In genomic region chr16:8963825-8964441, GRCh38 we compare ENCODE assay signal across 8 cellular contexts. TPM values are rescaled to one million over a fixed set of nuclear protein-coding genes. Genes with fewer than 3 reads are reported as not detected.
DNase-seq lines count a peak whose midpoint lies in the region; ATAC-seq and TF ChIP-seq lines count a peak whose summit lies in the region.

TSS of gene USP7 (minus strand) at chr16:8963906. CDS start at chr16:8963285, 621 bp downstream.

- H3K4me2 ChIP-seq in KMS-11, result peak within 1 kb of the TSS; percentile 98
- H3K4me2 ChIP-seq in fibroblast of lung (ENCODE audit: extremely low read depth, insufficient read depth, low read length), result peak within 1 kb of the TSS; percentile 97

- H3K36me3 ChIP-seq in KMS-11 (ENCODE audit: insufficient read depth), result no peaks in the 10 kb centered on the region
- H3K36me3 ChIP-seq in fibroblast of lung (ENCODE audit: control insufficient read depth, insufficient read depth, low read length), result no peaks in the 10 kb centered on the region

- H4K20me1 ChIP-seq in KMS-11 (ENCODE audit: insufficient read depth) (peaks cover 33% of the 10 kb centered on the region), fibroblast of lung (ENCODE audit: control insufficient read depth, extremely low read depth, insufficient read depth, low read length) (peaks cover 3% of the 10 kb centered on the region)

- peaks cover 41% of the 10 kb centered on the region for H3K4me1 Mint-ChIP-seq in activated T-helper 1 cell treated with anti-CD3 and anti-CD28 coated beads, Interleukin-12 subunit alpha, Interleukin-12 subunit beta, Interleukin-2, Interleukin-4 antibody, amounts not matched to agents 30 ng/mL and 10 ng/mL and 1 ng/mL, durations not matched to agents 14 hours and 24 hours and 36 hours (ENCODE audit: low read depth)
- H3K4me1 Mint-ChIP-seq in natural killer cell, result peaks cover 36 to 44% of the 10 kb centered on the region in 2 donors

- peaks cover 20% of the 10 kb centered on the region for H3K27me3 Mint-ChIP-seq in activated T-helper 1 cell treated with anti-CD3 and anti-CD28 coated beads, Interleukin-12 subunit alpha, Interleukin-12 subunit beta, Interleukin-2, Interleukin-4 antibody, amounts not matched to agents 30 ng/mL and 10 ng/mL and 1 ng/mL, durations not matched to agents 14 hours and 24 hours and 36 hours (ENCODE audit: insufficient read depth)
- no peaks in the 10 kb centered on the region for H3K27me3 Mint-ChIP-seq in natural killer cell (ENCODE audit: low read depth in 2 of 2)

- H3K4me3 ChIP-seq in KMS-11 (IDR thresholded peaks at IDR 0.05; ENCODE audit: insufficient read depth, low read depth, low read length) (no peak within 1 kb of the TSS), fibroblast of lung (replicated peaks in 1 of 4; ENCODE audit: control extremely low read depth in 1 of 4, insufficient read depth in 1 of 4, low read depth in 3 of 4, low read length in 4 of 4) (peak within 1 kb of the TSS; percentile 82 to 93 (median 89))

- TF ChIP-seq CTCF in KMS-11 (conservative IDR thresholded peaks at IDR 0.05; ENCODE audit: low read depth, low read length) (no peak), fibroblast of lung (conservative IDR thresholded peaks at IDR 0.05 in 1 of 2, IDR thresholded peaks at IDR 0.05 in 1 of 2; ENCODE audit: low read depth in 1 of 2, low read length in 2 of 2) (no peak), natural killer cell (IDR thresholded peaks at IDR 0.05) (no peak)

- H3K9me3 Mint-ChIP-seq in activated T-helper 1 cell treated with anti-CD3 and anti-CD28 coated beads, Interleukin-12 subunit alpha, Interleukin-12 subunit beta, Interleukin-2, Interleukin-4 antibody, amounts not matched to agents 30 ng/mL and 10 ng/mL and 1 ng/mL, durations not matched to agents 14 hours and 24 hours and 36 hours, result no peaks in the 10 kb centered on the region
- H3K9me3 Mint-ChIP-seq in natural killer cell, result no peaks in the 10 kb centered on the region

- H3K27ac ChIP-seq in KMS-11 (peak within 1 kb of the TSS; percentile 97), fibroblast of lung (ENCODE audit: insufficient read depth, low read length) (peak within 1 kb of the TSS; percentile 54)

- H3K4me1 ChIP-seq in KMS-11 (ENCODE audit: low read depth, poor library complexity, severe bottlenecking), result peaks cover 37% of the 10 kb centered on the region
- H3K4me1 ChIP-seq in fibroblast of lung (ENCODE audit: control insufficient read depth, extremely low read depth, insufficient read depth, low read length), result peaks cover 18% of the 10 kb centered on the region

- H3K27me3 ChIP-seq in KMS-11 (ENCODE audit: insufficient read depth, low read depth) (no peaks in the 10 kb centered on the region), fibroblast of lung (ENCODE audit: control insufficient read depth, insufficient read depth, low read length) (no peaks in the 10 kb centered on the region)

- intact Hi-C loops in activated T-helper 1 cell treated with anti-CD3 and anti-CD28 coated beads, Interleukin-12 subunit alpha, Interleukin-12 subunit beta, Interleukin-2, Interleukin-4 antibody, amounts not matched to agents 30 ng/mL and 10 ng/mL and 1 ng/mL, durations not matched to agents 14 hours and 24 hours and 36 hours (cut with micrococcal nuclease), result loop anchor here (1.0 to 5.0 kb wide), 4 partner anchors 45 to 163 kb away; partner anchors contain the start of gene HAPSTR1
- intact Hi-C loops in natural killer cell (cut with micrococcal nuclease), result loop anchor here (5.0 to 10.0 kb wide), 3 partner anchors 49 to 167 kb away; partner anchors contain the start of genes HAPSTR1, PMM2 and TMEM186

- H3K79me2 ChIP-seq in KMS-11 (ENCODE audit: insufficient read depth, low read depth) (peaks cover 46% of the 10 kb centered on the region), fibroblast of lung (ENCODE audit: control insufficient read depth, insufficient read depth, low read length) (peaks cover 41% of the 10 kb centered on the region)

- peak within 1 kb of the TSS; percentile 97 for H3K4me3 Mint-ChIP-seq in activated T-helper 1 cell treated with anti-CD3 and anti-CD28 coated beads, Interleukin-12 subunit alpha, Interleukin-12 subunit beta, Interleukin-2, Interleukin-4 antibody, amounts not matched to agents 30 ng/mL and 10 ng/mL and 1 ng/mL, durations not matched to agents 14 hours and 24 hours and 36 hours
- H3K4me3 Mint-ChIP-seq in natural killer cell, result peak within 1 kb of the TSS; percentile 96

- H3K9me3 ChIP-seq in fibroblast of lung (ENCODE audit: control insufficient read depth, insufficient read depth, low read depth, low read length), result no peaks in the 10 kb centered on the region

- H2AFZ ChIP-seq in KMS-11 (ENCODE audit: low read depth), result peak within 1 kb of the TSS; percentile 90
- H2AFZ ChIP-seq in fibroblast of lung (ENCODE audit: low read length), result peak within 1 kb of the TSS; percentile 61

- H3K9ac ChIP-seq in KMS-11, result peak within 1 kb of the TSS; percentile 98
- peak within 1 kb of the TSS; percentile 69 for H3K9ac ChIP-seq in fibroblast of lung (ENCODE audit: insufficient read depth, low read length)

- peak; percentile 54 for DNase-seq in DMS79 treated with DMSO at 0.1 percent for 48 hours (lab: John Stamatoyannopoulos, UW)
- DNase-seq in RPMI7951 (ENCODE audit: low read depth), result peak; percentile 84
- peak; percentile 92 for DNase-seq in activated T-helper 1 cell treated with anti-CD3 and anti-CD28 coated beads, Interleukin-12 subunit alpha, Interleukin-12 subunit beta, Interleukin-2, Interleukin-4 antibody, amounts not matched to agents 30 ng/mL and 10 ng/mL and 1 ng/mL, durations not matched to agents 14 hours and 24 hours and 36 hours (ENCODE audit: low spot score)
- peak; percentile 86 to 88 for DNase-seq in fibroblast of lung (ENCODE audit: low read depth in 2 of 2)
- peak; percentile 91 for DNase-seq in natural killer cell
- DNase-seq in stimulated activated naive CD4-positive, alpha-beta T cell treated with Interleukin-2 at 50 U/mL for 16 hours (lab: John Stamatoyannopoulos, UW), result peak; percentile 91

- peak within 1 kb of the TSS; percentile 93 for H3K27ac Mint-ChIP-seq in activated T-helper 1 cell treated with anti-CD3 and anti-CD28 coated beads, Interleukin-12 subunit alpha, Interleukin-12 subunit beta, Interleukin-2, Interleukin-4 antibody, amounts not matched to agents 30 ng/mL and 10 ng/mL and 1 ng/mL, durations not matched to agents 14 hours and 24 hours and 36 hours
- H3K27ac Mint-ChIP-seq in natural killer cell, result peak within 1 kb of the TSS; percentile 84 to 89

- ATAC-seq in GM21786 (IDR thresholded peaks at IDR 0.05; ENCODE audit: unreplicated experiment) (peak; percentile 77), natural killer cell (peak; percentile 92 to 98 (median 94))

- peaks cover 9% of the 10 kb centered on the region for H3K36me3 Mint-ChIP-seq in activated T-helper 1 cell treated with anti-CD3 and anti-CD28 coated beads, Interleukin-12 subunit alpha, Interleukin-12 subunit beta, Interleukin-2, Interleukin-4 antibody, amounts not matched to agents 30 ng/mL and 10 ng/mL and 1 ng/mL, durations not matched to agents 14 hours and 24 hours and 36 hours (ENCODE audit: low read depth)
- H3K36me3 Mint-ChIP-seq in natural killer cell, result no peaks in the 10 kb centered on the region

RNA-seq across cellular contexts. Expression of gene USP7, which starts in this region (rescaled TPM):
- 25.1 and 46.9 TPM in 2 replicates for total RNA-seq in RPMI7951 (2014; rRNA removed; shearing (Covaris generic))
- total RNA-seq in activated T-helper 1 cell treated with anti-CD3 and anti-CD28 coated beads, Interleukin-12 subunit alpha, Interleukin-12 subunit beta, Interleukin-2, Interleukin-4 antibody, amounts not matched to agents 30 ng/mL and 10 ng/mL and 1 ng/mL, durations not matched to agents 14 hours and 24 hours and 36 hours, result 184 and 188 TPM in 2 replicates
- total RNA-seq in fibroblast of lung (48.7 and 49.3 TPM in 2 replicates), natural killer cell (100 to 1,000 TPM; 213 to 268 (median 236) TPM)
- polyA plus RNA-seq in fibroblast of lung, result 22.5 and 27.5 TPM in 2 replicates
- polyA plus RNA-seq in fibroblast of lung (2012), result 45.6 and 55.4 TPM in 2 replicates
- polyA minus RNA-seq in fibroblast of lung (ENCODE audit: low replicate concordance), result 222 and 386 TPM in 2 replicates
